In genomic region chr10:22433875-22434274, GRCh38 we compare ENCODE assay signal across 1 cellular context.
A peak's percentile ranks its signal among the peaks of the same experiment; 100 is the strongest.
TF ChIP-seq lines count a peak whose summit lies in the region.

No MANE protein-coding gene starts in this region.

TF ChIP-seq in K562, 482 proteins besides CTCF, POLR2A, EP300 and RAD21 (continued from another document):
- TF ChIP-seq, protein P1, sequence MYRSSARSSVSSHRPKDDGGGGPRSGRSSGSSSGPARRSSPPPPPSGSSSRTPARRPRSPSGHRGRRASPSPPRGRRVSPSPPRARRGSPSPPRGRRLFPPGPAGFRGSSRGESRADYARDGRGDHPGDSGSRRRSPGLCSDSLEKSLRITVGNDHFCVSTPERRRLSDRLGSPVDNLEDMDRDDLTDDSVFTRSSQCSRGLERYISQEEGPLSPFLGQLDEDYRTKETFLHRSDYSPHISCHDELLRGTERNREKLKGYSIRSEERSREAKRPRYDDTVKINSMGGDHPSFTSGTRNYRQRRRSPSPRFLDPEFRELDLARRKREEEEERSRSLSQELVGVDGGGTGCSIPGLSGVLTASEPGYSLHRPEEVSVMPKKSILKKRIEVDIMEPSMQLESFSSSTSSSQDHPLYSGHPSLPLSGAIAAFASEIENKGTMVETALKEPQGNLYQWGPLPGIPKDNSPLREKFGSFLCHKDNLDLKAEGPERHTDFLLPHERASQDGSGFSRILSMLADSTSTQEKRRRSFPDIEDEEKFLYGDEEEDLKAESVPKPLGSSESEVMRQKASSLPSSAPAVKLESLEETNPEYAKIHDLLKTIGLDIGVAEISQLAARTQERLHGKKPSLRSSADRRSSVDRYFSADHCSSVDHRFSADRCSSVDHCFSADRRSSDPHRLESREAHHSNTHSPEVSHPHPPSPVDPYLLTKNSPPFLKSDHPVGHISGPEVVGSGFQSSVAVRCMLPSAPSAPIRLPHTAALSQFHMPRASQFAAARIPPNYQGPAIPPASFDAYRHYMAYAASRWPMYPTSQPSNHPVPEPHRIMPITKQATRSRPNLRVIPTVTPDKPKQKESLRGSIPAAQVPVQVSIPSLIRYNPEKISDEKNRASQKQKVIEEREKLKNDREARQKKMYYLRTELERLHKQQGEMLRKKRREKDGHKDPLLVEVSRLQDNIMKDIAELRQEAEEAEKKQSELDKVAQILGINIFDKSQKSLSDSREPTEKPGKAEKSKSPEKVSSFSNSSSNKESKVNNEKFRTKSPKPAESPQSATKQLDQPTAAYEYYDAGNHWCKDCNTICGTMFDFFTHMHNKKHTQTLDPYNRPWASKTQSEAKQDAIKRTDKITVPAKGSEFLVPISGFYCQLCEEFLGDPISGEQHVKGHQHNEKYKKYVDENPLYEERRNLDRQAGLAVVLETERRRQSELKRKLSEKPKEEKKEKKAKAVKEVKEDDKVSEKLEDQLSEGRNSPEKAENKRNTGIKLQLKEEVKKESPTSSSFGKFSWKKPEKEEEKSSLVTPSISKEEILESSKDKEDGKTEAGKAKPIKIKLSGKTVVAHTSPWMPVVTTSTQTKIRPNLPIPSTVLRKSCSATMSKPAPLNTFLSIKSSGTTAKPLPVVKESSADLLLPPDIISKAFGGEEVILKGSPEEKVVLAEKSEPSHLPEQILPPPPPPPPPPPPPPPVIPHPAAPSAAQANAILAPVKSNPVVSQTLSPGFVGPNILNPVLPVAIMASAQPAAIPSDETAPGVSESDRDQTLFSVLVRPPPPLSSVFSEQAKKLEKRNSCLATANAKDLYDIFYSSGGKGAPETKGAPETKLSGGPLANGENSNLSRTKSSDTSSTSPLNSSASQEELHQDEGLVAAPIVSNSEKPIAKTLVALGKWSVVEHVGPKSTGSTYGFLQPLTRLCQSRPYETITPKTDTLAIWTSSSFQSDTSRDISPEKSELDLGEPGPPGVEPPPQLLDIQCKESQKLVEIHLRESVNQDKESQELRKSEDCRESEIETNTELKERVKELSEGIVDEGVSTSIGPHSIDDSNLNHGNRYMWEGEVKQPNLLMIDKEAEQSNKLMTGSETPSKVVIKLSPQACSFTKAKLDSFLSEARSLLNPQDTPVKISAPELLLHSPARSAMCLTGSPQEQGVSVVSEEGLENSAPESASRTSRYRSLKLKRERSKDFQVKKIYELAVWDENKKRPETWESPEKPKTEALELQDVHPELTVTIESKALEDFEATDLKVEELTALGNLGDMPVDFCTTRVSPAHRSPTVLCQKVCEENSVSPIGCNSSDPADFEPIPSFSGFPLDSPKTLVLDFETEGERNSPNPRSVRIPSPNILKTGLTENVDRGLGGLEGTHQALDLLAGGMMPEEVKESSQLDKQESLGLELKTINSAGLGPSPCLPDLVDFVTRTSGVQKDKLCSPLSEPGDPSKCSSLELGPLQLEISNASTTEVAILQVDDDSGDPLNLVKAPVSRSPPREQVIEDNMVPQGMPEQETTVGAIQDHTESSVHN (IDR thresholded peaks at IDR 0.05; ENCODE audit: borderline replicate concordance in 1 of 2, low read depth in 1 of 2) = peak in 1 of 2 experiments; percentile 82; a peak in 2 of 4 replicates
- TF ChIP-seq CEBPG (CRISPR knock-in tag; IDR thresholded peaks at IDR 0.05) (no peak), CEBPG (tag; conservative IDR thresholded peaks at IDR 0.05 in 1 of 2, IDR thresholded peaks at IDR 0.05 in 1 of 2) (peak in 1 of 2 experiments; percentile 54; a peak in 2 of 4 replicates), ATF3 (IDR thresholded peaks at IDR 0.05) (peak; percentile 98), ATF3 (CRISPR knock-in tag; conservative IDR thresholded peaks at IDR 0.05) (peak; percentile 62; the same call in 1 of the 2 replicates), GTF2E2 (tag; IDR thresholded peaks at IDR 0.05) (no peak), DPF2 (IDR thresholded peaks at IDR 0.05) (peak; percentile 53; the same call in 1 of the 2 replicates), E2F4 (CRISPR knock-in tag; IDR thresholded peaks at IDR 0.05; ENCODE audit: low read depth) (no peak), TEAD4 (IDR thresholded peaks at IDR 0.05; ENCODE audit: low read length) (peak; percentile 78), TEAD4 (CRISPR knock-in tag; IDR thresholded peaks at IDR 0.05; ENCODE audit: borderline replicate concordance) (no peak), ATF1 (CRISPR knock-in tag; IDR thresholded peaks at IDR 0.05) (no peak), ATF1 (tag; IDR thresholded peaks at IDR 0.05) (peak; percentile 48), TAF9B (IDR thresholded peaks at IDR 0.05; ENCODE audit: partially characterized antibody) (peak; percentile 44), ATF7 (IDR thresholded peaks at IDR 0.05) (peak; percentile 94), JUN (IDR thresholded peaks at IDR 0.05; ENCODE audit: borderline replicate concordance, low read depth, low read length) (peak; percentile 91), JUN (CRISPR knock-in tag; IDR thresholded peaks at IDR 0.05; ENCODE audit: borderline replicate concordance) (no peak), SMARCE1 (IDR thresholded peaks at IDR 0.05) (peak; percentile 34; the same call in 1 of the 2 replicates), POLR2G (IDR thresholded peaks at IDR 0.05; ENCODE audit: low read depth, low read length) (no peak), POLR2B (IDR thresholded peaks at IDR 0.05; ENCODE audit: low read depth, partially characterized antibody) (no peak), SMARCA4 (IDR thresholded peaks at IDR 0.05) (peak; percentile 62; the same call in 1 of the 2 replicates), FOSL1 (tag; conservative IDR thresholded peaks at IDR 0.05) (peak; percentile 91), JUND (IDR thresholded peaks at IDR 0.05; ENCODE audit: borderline replicate concordance, low read depth, low read length) (peak; percentile 91), JUND (tag; IDR thresholded peaks at IDR 0.05; ENCODE audit: borderline replicate concordance, low read depth, low read length) (peak; percentile 90)
- TF ChIP-seq, protein P2, sequence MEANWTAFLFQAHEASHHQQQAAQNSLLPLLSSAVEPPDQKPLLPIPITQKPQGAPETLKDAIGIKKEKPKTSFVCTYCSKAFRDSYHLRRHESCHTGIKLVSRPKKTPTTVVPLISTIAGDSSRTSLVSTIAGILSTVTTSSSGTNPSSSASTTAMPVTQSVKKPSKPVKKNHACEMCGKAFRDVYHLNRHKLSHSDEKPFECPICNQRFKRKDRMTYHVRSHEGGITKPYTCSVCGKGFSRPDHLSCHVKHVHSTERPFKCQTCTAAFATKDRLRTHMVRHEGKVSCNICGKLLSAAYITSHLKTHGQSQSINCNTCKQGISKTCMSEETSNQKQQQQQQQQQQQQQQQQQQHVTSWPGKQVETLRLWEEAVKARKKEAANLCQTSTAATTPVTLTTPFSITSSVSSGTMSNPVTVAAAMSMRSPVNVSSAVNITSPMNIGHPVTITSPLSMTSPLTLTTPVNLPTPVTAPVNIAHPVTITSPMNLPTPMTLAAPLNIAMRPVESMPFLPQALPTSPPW (CRISPR knock-in tag; IDR thresholded peaks at IDR 0.05) = peak; percentile 19; the same call in 1 of the 2 replicates
- TF ChIP-seq, protein P3, sequence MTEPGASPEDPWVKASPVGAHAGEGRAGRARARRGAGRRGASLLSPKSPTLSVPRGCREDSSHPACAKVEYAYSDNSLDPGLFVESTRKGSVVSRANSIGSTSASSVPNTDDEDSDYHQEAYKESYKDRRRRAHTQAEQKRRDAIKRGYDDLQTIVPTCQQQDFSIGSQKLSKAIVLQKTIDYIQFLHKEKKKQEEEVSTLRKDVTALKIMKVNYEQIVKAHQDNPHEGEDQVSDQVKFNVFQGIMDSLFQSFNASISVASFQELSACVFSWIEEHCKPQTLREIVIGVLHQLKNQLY (CRISPR knock-in tag; conservative IDR thresholded peaks at IDR 0.05) = no peak
- TF ChIP-seq, protein P4, sequence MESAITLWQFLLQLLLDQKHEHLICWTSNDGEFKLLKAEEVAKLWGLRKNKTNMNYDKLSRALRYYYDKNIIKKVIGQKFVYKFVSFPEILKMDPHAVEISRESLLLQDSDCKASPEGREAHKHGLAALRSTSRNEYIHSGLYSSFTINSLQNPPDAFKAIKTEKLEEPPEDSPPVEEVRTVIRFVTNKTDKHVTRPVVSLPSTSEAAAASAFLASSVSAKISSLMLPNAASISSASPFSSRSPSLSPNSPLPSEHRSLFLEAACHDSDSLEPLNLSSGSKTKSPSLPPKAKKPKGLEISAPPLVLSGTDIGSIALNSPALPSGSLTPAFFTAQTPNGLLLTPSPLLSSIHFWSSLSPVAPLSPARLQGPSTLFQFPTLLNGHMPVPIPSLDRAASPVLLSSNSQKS (CRISPR knock-in tag; IDR thresholded peaks at IDR 0.05) = no peak
